Comparison of ENCODE assay signal across 1 cellular context in the genomic region with DNA sequence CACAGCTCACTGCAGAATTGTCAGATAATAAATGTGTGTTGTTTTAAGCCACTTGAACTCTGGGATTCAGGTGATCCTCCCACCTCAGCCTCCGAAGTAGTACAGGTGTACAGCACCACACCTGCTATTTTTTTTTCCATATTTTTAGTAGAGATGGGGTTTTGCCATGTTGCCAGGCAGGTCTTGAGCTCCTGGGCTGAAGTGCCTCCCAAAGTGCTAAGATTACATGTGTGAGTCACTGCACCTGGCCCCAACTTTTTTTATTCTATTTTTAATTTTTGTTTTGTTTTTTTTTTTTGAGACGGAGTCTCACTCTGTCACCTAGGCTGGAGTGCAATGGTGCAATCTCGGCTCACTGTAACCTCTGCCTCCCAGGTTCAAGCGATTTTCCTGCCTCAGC. TPM values are rescaled to one million over a fixed set of nuclear protein-coding genes. Genes with fewer than 3 reads are reported as not detected.
"Had no signal": no experiment of that assay in that cellular context is flagged by ENCODE, and none has a peak within 500 bp of the region (broad histone marks: within the 10 kb centered on the region; RNA-seq: fewer than 3 reads in every experiment).

No MANE protein-coding gene starts in this region.

RNA-seq across cellular contexts. Expression of gene MET, which starts 28.8 kb away (rescaled TPM):
- total RNA-seq: OCI-LY7 had no signal
